17 cellular contexts compared by ENCODE assay signal in the genomic region with DNA sequence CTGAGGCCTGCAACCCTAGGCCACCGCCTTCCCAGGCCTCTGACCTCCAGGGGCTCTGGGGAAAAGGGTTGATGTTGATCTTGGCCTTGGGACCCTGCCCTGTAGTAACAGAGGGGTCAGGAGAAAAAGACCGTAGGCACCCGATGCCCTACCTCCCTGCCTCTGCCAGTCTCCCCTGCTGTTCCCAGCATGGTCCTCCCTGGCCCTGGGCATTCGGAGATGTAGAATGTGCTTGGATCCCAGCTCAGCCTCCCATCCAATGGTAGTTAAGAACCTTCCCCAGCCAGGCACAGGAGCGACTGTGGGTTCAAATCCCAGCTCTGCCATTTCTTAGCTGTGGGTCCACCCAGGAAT.
DNase-seq lines count a peak whose midpoint lies in the region; ATAC-seq and TF ChIP-seq lines count a peak whose summit lies in the region.
"Had no signal": no experiment of that assay in that cellular context is flagged by ENCODE, and none has a peak within 500 bp of the region (broad histone marks: within the 10 kb centered on the region; RNA-seq: fewer than 3 reads in every experiment).

No MANE protein-coding gene starts in this region.

- H3K27ac Mint-ChIP-seq in CD8-positive, alpha-beta T cell = no peak overlapping the region
- no peak overlapping the region for H3K27ac Mint-ChIP-seq in endodermal cell

- DNase-seq in CD8-positive, alpha-beta T cell = no peak
- DNase-seq in SJCRH30 (no peak), endodermal cell (peak; percentile 40), HK-2 (ENCODE audit: unreplicated experiment) (no peak), RPMI8226 (no peak)
- DNase-seq: dermis blood vessel endothelial cell, esophagus squamous epithelium, left cardiac atrium, NCI-H1930, NCI-H526, psoas muscle had no signal

- H3K27ac ChIP-seq in BLaER1 (peak overlapping the region; percentile 46), SJCRH30 (no peak overlapping the region), endodermal cell (ENCODE audit: low read depth, low read length) (no peak overlapping the region)
- H3K27ac ChIP-seq in CD8-positive, alpha-beta T cell (ENCODE audit: low read depth, low read length) = no peak overlapping the region
- H3K27ac ChIP-seq: C4-2B, esophagus squamous epithelium, HL-60, psoas muscle had no signal

- peaks cover 51% of the 10 kb centered on the region for H3K27me3 ChIP-seq in BLaER1
- H3K27me3 ChIP-seq in CD8-positive, alpha-beta T cell (ENCODE audit: insufficient read depth, low read length) = peaks cover 7% of the 10 kb centered on the region
- peaks cover 40% of the 10 kb centered on the region for H3K27me3 ChIP-seq in SJCRH30
- no peaks in the 10 kb centered on the region for H3K27me3 ChIP-seq in endodermal cell (ENCODE audit: control insufficient read depth, insufficient read depth, low read length, poor library complexity, severe bottlenecking)

- H3K36me3 ChIP-seq in BLaER1 (no peaks in the 10 kb centered on the region), SJCRH30 (no peaks in the 10 kb centered on the region), endodermal cell (ENCODE audit: control insufficient read depth, insufficient read depth, low read length) (no peaks in the 10 kb centered on the region)
- H3K36me3 ChIP-seq in CD8-positive, alpha-beta T cell (ENCODE audit: insufficient read depth, low read length) = no peaks in the 10 kb centered on the region
- H3K36me3 ChIP-seq: esophagus squamous epithelium had no signal

- H3K4me1 ChIP-seq in BLaER1 (peaks cover 69% of the 10 kb centered on the region), SJCRH30 (peaks cover 25% of the 10 kb centered on the region; the same call in 1 of the 2 replicates), endodermal cell (ENCODE audit: control insufficient read depth, insufficient read depth, low read length) (no peaks in the 10 kb centered on the region)
- H3K4me1 ChIP-seq in CD8-positive, alpha-beta T cell (ENCODE audit: insufficient read depth, low read length) = peaks cover 44% of the 10 kb centered on the region

- peaks cover 42% of the 10 kb centered on the region for H4K20me1 ChIP-seq in BLaER1

- H3K36me3 Mint-ChIP-seq in CD8-positive, alpha-beta T cell = no peaks in the 10 kb centered on the region
- no peaks in the 10 kb centered on the region for H3K36me3 Mint-ChIP-seq in endodermal cell (ENCODE audit: low read depth)
- H3K36me3 Mint-ChIP-seq: brain had no signal

- H3K4me1 Mint-ChIP-seq in CD8-positive, alpha-beta T cell (ENCODE audit: low read depth) = peaks cover 43% of the 10 kb centered on the region
- peaks cover 7% of the 10 kb centered on the region for H3K4me1 Mint-ChIP-seq in endodermal cell

- H3K4me3 ChIP-seq in BLaER1 (peak overlapping the region; percentile 17; the same call in 1 of the 2 replicates), SJCRH30 (peak overlapping the region; percentile 19), endodermal cell (ENCODE audit: low read length) (no peak overlapping the region)
- H3K4me3 ChIP-seq in CD8-positive, alpha-beta T cell (ENCODE audit: low read depth, low read length) = peak overlapping the region; percentile 24
- H3K4me3 ChIP-seq: psoas muscle had no signal

- H3K27me3 Mint-ChIP-seq in CD8-positive, alpha-beta T cell (ENCODE audit: low read depth) = peaks cover 21% of the 10 kb centered on the region
- peaks cover 7% of the 10 kb centered on the region for H3K27me3 Mint-ChIP-seq in endodermal cell (ENCODE audit: insufficient read depth)

- POLR2A ChIA-PET in CD8-positive, alpha-beta T cell (lab: Charles Lee) = no interaction called here

- 93 to 95% methylated on average over 3 to 5 of the region's 5 CpGs for whole genome bisulfite sequencing in endodermal cell (ENCODE audit: insufficient coverage in 1 of 2, insufficient read length in 1 of 2), 2 experiments

- no peak for ATAC-seq in CD8-positive, alpha-beta T cell
- no peak for ATAC-seq in HG03280 (IDR thresholded peaks at IDR 0.05; ENCODE audit: unreplicated experiment)
- no peak for ATAC-seq in HG03521 (IDR thresholded peaks at IDR 0.05; ENCODE audit: unreplicated experiment)
- ATAC-seq: left cardiac atrium, psoas muscle had no signal

- no peak for TF ChIP-seq CTCF in CD8-positive, alpha-beta T cell (IDR thresholded peaks at IDR 0.05)
- TF ChIP-seq CTCF in endodermal cell (conservative IDR thresholded peaks at IDR 0.05) = no peak

- H3K4me2 ChIP-seq in BLaER1 = peak overlapping the region; percentile 79

- H3K9ac ChIP-seq in BLaER1 (no peak overlapping the region), endodermal cell (ENCODE audit: extremely low read depth, low read length, poor library complexity, severe bottlenecking) (no peak overlapping the region)

- H3K9me3 ChIP-seq in BLaER1 = no peaks in the 10 kb centered on the region
- H3K9me3 ChIP-seq in CD8-positive, alpha-beta T cell (ENCODE audit: low read length) = no peaks in the 10 kb centered on the region
- no peaks in the 10 kb centered on the region for H3K9me3 ChIP-seq in SJCRH30 (replicated peaks)
- no peaks in the 10 kb centered on the region for H3K9me3 ChIP-seq in endodermal cell (ENCODE audit: control insufficient read depth, low read length)
- H3K9me3 ChIP-seq: esophagus squamous epithelium, psoas muscle had no signal

- H3K9me3 Mint-ChIP-seq in CD8-positive, alpha-beta T cell = no peaks in the 10 kb centered on the region
- no peaks in the 10 kb centered on the region for H3K9me3 Mint-ChIP-seq in endodermal cell

- CTCF ChIA-PET in CD8-positive, alpha-beta T cell (lab: Charles Lee) = interaction anchor here (0.9 to 1.6 kb wide), 6 partner anchors 22 to 445 kb away, joined by 3 to 4 read pairs (median 3); no protein-coding TSS in a partner anchor

- peak overlapping the region; percentile 80 for H3K4me3 Mint-ChIP-seq in CD8-positive, alpha-beta T cell
- H3K4me3 Mint-ChIP-seq in endodermal cell = no peak overlapping the region

- intact Hi-C loops in CD8-positive, alpha-beta T cell (cut with DNase I, micrococcal nuclease) = no loop called here
